ENCODE assay signal across 1 cellular context in genomic region chr9:127158995-127159801, GRCh38.
A peak's percentile ranks its signal among the peaks of the same experiment; 100 is the strongest.
TF ChIP-seq lines count a peak whose summit lies in the region.

No MANE protein-coding gene starts in this region.

TF ChIP-seq in K562, 482 proteins besides CTCF, POLR2A, EP300 and RAD21 (continues in another document):
- TF ChIP-seq CCAR2 (IDR thresholded peaks at IDR 0.05; ENCODE audit: low read depth, low read length) (no peak), MAZ (CRISPR knock-in tag; conservative IDR thresholded peaks at IDR 0.05 in 1 of 2, IDR thresholded peaks at IDR 0.05 in 1 of 2) (peak; percentile 26 to 43; a peak in 1 of 4 replicates), CREBBP (IDR thresholded peaks at IDR 0.05; ENCODE audit: low read depth, low read length) (no peak), ETV1 (tag; conservative IDR thresholded peaks at IDR 0.05; ENCODE audit: low read depth) (0 out of 2 replicates have a peak, but pooled peaks have one; percentile 44), CEBPG (CRISPR knock-in tag; IDR thresholded peaks at IDR 0.05) (peak; percentile 73), CEBPG (tag; conservative IDR thresholded peaks at IDR 0.05 in 1 of 2, IDR thresholded peaks at IDR 0.05 in 1 of 2) (peak in 1 of 2 experiments; percentile 71; a peak in 1 of 4 replicates), ZNF318 (IDR thresholded peaks at IDR 0.05; ENCODE audit: borderline replicate concordance in 1 of 2, low read depth in 1 of 2) (no peak), TRIM24 (IDR thresholded peaks at IDR 0.05) (peak in 1 of 2 experiments; percentile 9; a peak in 2 of 4 replicates), CC2D1A (IDR thresholded peaks at IDR 0.05) (no peak), POLR2B (IDR thresholded peaks at IDR 0.05; ENCODE audit: low read depth, partially characterized antibody) (no peak), PRPF4 (IDR thresholded peaks at IDR 0.05; ENCODE audit: insufficient read depth, low read depth, low read length, poor library complexity, severe bottlenecking) (no peak), NR2C1 (IDR thresholded peaks at IDR 0.05) (no peak), NR2C1 (tag; IDR thresholded peaks at IDR 0.05) (peak; percentile 81), ZHX1 (conservative IDR thresholded peaks at IDR 0.05; ENCODE audit: low read length) (no peak), MTA2 (IDR thresholded peaks at IDR 0.05; ENCODE audit: low read depth) (no peak), TEAD1 (CRISPR knock-in tag; IDR thresholded peaks at IDR 0.05) (peak in 1 of 2 experiments; percentile 31; a peak in 1 of 4 replicates), ZNF589 (CRISPR knock-in tag; IDR thresholded peaks at IDR 0.05; ENCODE audit: low read depth) (peak; percentile 96; the same call in 1 of the 2 replicates), DIDO1 (tag; IDR thresholded peaks at IDR 0.05; ENCODE audit: low read depth) (peak; percentile 35; the same call in 1 of the 2 replicates), ATF2 (CRISPR knock-in tag; IDR thresholded peaks at IDR 0.05) (no peak), HNRNPL (IDR thresholded peaks at IDR 0.05; ENCODE audit: low read depth, low read length) (no peak), NFRKB (IDR thresholded peaks at IDR 0.05; ENCODE audit: low read depth) (no peak), SNIP1 (IDR thresholded peaks at IDR 0.05; ENCODE audit: low read depth) (no peak), HINFP (tag; conservative IDR thresholded peaks at IDR 0.05; ENCODE audit: low read depth) (peak; percentile 38; the same call in 1 of the 2 replicates), ZNF609 (CRISPR knock-in tag; IDR thresholded peaks at IDR 0.05; ENCODE audit: borderline replicate concordance) (0 out of 2 replicates have a peak, but pooled peaks have one; percentile 72), XRCC4 (IDR thresholded peaks at IDR 0.05; ENCODE audit: extremely low read depth, insufficient read depth, insufficient read length) (no peak), L3MBTL2 (IDR thresholded peaks at IDR 0.05) (peak; percentile 99), SMAD4 (CRISPR knock-in tag; conservative IDR thresholded peaks at IDR 0.05) (peak; percentile 89), NCOA4 (IDR thresholded peaks at IDR 0.05; ENCODE audit: partially characterized antibody) (no peak), CBX8 (IDR thresholded peaks at IDR 0.05; ENCODE audit: borderline replicate concordance, extremely low read depth, low read depth, low read length, poor library complexity, severe bottlenecking) (no peak), KLF16 (IDR thresholded peaks at IDR 0.05) (no peak)
- TF ChIP-seq, protein P1, sequence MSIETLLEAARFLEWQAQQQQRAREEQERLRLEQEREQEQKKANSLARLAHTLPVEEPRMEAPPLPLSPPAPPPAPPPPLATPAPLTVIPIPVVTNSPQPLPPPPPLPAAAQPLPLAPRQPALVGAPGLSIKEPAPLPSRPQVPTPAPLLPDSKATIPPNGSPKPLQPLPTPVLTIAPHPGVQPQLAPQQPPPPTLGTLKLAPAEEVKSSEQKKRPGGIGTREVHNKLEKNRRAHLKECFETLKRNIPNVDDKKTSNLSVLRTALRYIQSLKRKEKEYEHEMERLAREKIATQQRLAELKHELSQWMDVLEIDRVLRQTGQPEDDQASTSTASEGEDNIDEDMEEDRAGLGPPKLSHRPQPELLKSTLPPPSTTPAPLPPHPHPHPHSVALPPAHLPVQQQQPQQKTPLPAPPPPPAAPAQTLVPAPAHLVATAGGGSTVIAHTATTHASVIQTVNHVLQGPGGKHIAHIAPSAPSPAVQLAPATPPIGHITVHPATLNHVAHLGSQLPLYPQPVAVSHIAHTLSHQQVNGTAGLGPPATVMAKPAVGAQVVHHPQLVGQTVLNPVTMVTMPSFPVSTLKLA (conservative IDR thresholded peaks at IDR 0.05): peak; percentile 93 to 96
- TF ChIP-seq, protein P2, sequence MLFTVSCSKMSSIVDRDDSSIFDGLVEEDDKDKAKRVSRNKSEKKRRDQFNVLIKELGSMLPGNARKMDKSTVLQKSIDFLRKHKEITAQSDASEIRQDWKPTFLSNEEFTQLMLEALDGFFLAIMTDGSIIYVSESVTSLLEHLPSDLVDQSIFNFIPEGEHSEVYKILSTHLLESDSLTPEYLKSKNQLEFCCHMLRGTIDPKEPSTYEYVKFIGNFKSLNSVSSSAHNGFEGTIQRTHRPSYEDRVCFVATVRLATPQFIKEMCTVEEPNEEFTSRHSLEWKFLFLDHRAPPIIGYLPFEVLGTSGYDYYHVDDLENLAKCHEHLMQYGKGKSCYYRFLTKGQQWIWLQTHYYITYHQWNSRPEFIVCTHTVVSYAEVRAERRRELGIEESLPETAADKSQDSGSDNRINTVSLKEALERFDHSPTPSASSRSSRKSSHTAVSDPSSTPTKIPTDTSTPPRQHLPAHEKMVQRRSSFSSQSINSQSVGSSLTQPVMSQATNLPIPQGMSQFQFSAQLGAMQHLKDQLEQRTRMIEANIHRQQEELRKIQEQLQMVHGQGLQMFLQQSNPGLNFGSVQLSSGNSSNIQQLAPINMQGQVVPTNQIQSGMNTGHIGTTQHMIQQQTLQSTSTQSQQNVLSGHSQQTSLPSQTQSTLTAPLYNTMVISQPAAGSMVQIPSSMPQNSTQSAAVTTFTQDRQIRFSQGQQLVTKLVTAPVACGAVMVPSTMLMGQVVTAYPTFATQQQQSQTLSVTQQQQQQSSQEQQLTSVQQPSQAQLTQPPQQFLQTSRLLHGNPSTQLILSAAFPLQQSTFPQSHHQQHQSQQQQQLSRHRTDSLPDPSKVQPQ (CRISPR knock-in tag; IDR thresholded peaks at IDR 0.05; ENCODE audit: borderline replicate concordance): peak; percentile 86; the same call in 1 of the 2 replicates
- TF ChIP-seq, protein P3, sequence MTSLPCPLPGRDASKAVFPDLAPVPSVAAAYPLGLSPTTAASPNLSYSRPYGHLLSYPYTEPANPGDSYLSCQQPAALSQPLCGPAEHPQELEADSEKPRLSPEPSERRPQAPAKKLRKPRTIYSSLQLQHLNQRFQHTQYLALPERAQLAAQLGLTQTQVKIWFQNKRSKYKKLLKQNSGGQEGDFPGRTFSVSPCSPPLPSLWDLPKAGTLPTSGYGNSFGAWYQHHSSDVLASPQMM (CRISPR knock-in tag; IDR thresholded peaks at IDR 0.05): no peak
